ENCODE assay signal across 30 cellular contexts in genomic region chr6:129628101-129628815, GRCh38.
DNase-seq lines count a peak whose midpoint lies in the region; ATAC-seq, FAIRE-seq and TF ChIP-seq lines count a peak whose summit lies in the region.
"Had no signal": no experiment of that assay in that cellular context is flagged by ENCODE, and none has a peak within 500 bp of the region (broad histone marks: within the 10 kb centered on the region; RNA-seq: fewer than 3 reads in every experiment).

No MANE protein-coding gene starts in this region.

- no peak overlapping the region for H3K9ac ChIP-seq in HepG2 (ENCODE audit: insufficient read depth, low read depth, low read length)
- no peak overlapping the region for H3K9ac ChIP-seq in H1 (replicated peaks in 1 of 4; ENCODE audit: extremely low read depth in 1 of 4, low read depth in 3 of 4, low read length in 3 of 4)

- POLR2A ChIA-PET in HepG2 (lab: Yijun Ruan, JAX) = no interaction called here
- POLR2A ChIA-PET in H1 (lab: Charles Lee; ENCODE audit: partially characterized antibody) = no interaction called here

- no peak overlapping the region for H2BK120ac ChIP-seq in H1 (replicated peaks; ENCODE audit: low read depth, low read length)

- no peak overlapping the region for H2BK20ac ChIP-seq in H1 (ENCODE audit: low read length)

- H3K36me3 ChIP-seq in HepG2 (replicated peaks in 1 of 2; ENCODE audit: control insufficient read depth in 1 of 2, insufficient read depth in 2 of 2, low read length in 2 of 2) = peaks cover 17 to 60% of the 10 kb centered on the region in 2 experiments
- H3K36me3 ChIP-seq in right lobe of liver = no peaks in the 10 kb centered on the region
- no peaks in the 10 kb centered on the region for H3K36me3 ChIP-seq in H1 (ENCODE audit: control insufficient read depth in 2 of 4, insufficient read depth in 4 of 4, low read length in 3 of 4)
- peaks cover 6% of the 10 kb centered on the region for H3K36me3 ChIP-seq in suprapubic skin

- H4K8ac ChIP-seq in H1 (ENCODE audit: extremely low read depth, insufficient read depth, low read length) = no peak overlapping the region

- ATAC-seq in HepG2 = no peak
- ATAC-seq in right lobe of liver = no peak
- no peak for ATAC-seq in HG03045 (IDR thresholded peaks at IDR 0.05; ENCODE audit: unreplicated experiment)
- no peak for ATAC-seq in natural killer cell
- ATAC-seq: CD8-positive, alpha-beta T cell; GM12878; GM23338 had no signal

- TF ChIP-seq POLR2A in HepG2 (IDR thresholded peaks at IDR 0.05; ENCODE audit: insufficient read depth in 1 of 2, low read depth in 2 of 2, low read length in 2 of 2) = no peak
- TF ChIP-seq POLR2A in right lobe of liver (IDR thresholded peaks at IDR 0.05) = no peak
- no peak for TF ChIP-seq POLR2A in H1 (IDR thresholded peaks at IDR 0.05; ENCODE audit: control extremely low read depth in 1 of 2, low read depth in 2 of 2, low read length in 2 of 2)
- TF ChIP-seq POLR2A in suprapubic skin (IDR thresholded peaks at IDR 0.05) = no peak

- no peak overlapping the region for H4K91ac ChIP-seq in H1 (replicated peaks; ENCODE audit: insufficient read length, low read length)

- H3K9me3 ChIP-seq in HepG2 (ENCODE audit: low read length) (no peaks in the 10 kb centered on the region), right lobe of liver (no peaks in the 10 kb centered on the region), H1 (ENCODE audit: insufficient read depth in 2 of 2, low read depth in 1 of 2, low read length in 1 of 2) (no peaks in the 10 kb centered on the region), suprapubic skin (no peaks in the 10 kb centered on the region)
- H3K9me3 ChIP-seq: Caco-2, MG63 had no signal

- no peak overlapping the region for H3K56ac ChIP-seq in H1 (replicated peaks; ENCODE audit: insufficient read length, low read depth, low read length)

- H3K23ac ChIP-seq in H1 (ENCODE audit: insufficient read length) = no peak overlapping the region

- 98% methylated on average over 2 of the region's 2 CpGs for WGBS in HepG2 (ENCODE audit: low lambda C conversion rate)
- 92% methylated on average over 2 of the region's 2 CpGs for WGBS in right lobe of liver (ENCODE audit: insufficient coverage, low coverage, low lambda C conversion rate, missing lambda C conversion rate)
- 90% methylated on average over 2 of the region's 2 CpGs; no CpG with 5 or more reads in 1 of the 2 experiments for WGBS in H1 (ENCODE audit: extremely low coverage in 1 of 2, insufficient coverage in 1 of 2, insufficient read length in 1 of 2, insufficient replicate concordance in 2 of 2, low coverage in 1 of 2, low lambda C conversion rate in 2 of 2, missing lambda C conversion rate in 1 of 2), 2 experiments
- 79% methylated on average over 2 of the region's 2 CpGs for WGBS in suprapubic skin

- H3K23me2 ChIP-seq in H1 (ENCODE audit: low read depth, low read length) = no peaks in the 10 kb centered on the region

- H3K4me2 ChIP-seq in HepG2 (ENCODE audit: low read depth, low read length) = no peak overlapping the region
- no peak overlapping the region for H3K4me2 ChIP-seq in H1 (ENCODE audit: insufficient read depth in 1 of 2, low read depth in 2 of 2, low read length in 2 of 2)
- H3K4me2 ChIP-seq: GM23338 had no signal

- H3K4me1 Mint-ChIP-seq in natural killer cell = no peaks in the 10 kb centered on the region
- H3K4me1 Mint-ChIP-seq: B cell had no signal

- BruUV-seq in HepG2 (replicated peaks; lab: Mats Ljungman, UMichigan) = no TSS peak

- no peak overlapping the region for H4K5ac ChIP-seq in H1 (ENCODE audit: insufficient read length, low read depth, low read length)

- H3K79me2 ChIP-seq in HepG2 (ENCODE audit: insufficient read depth, low read length) = no peaks in the 10 kb centered on the region
- no peaks in the 10 kb centered on the region for H3K79me2 ChIP-seq in H1 (ENCODE audit: control insufficient read depth in 1 of 2, insufficient read depth in 2 of 2, low read length in 2 of 2)

- no peaks in the 10 kb centered on the region for H3K27me3 Mint-ChIP-seq in natural killer cell (ENCODE audit: low read depth in 2 of 2)
- H3K27me3 Mint-ChIP-seq: B cell had no signal

- H3K4me3 ChIP-seq in HepG2 (replicated peaks in 1 of 3; ENCODE audit: insufficient read depth in 1 of 3, low read depth in 2 of 3, low read length in 3 of 3) (no peak overlapping the region), right lobe of liver (no peak overlapping the region), H1 (ENCODE audit: extremely low read depth in 1 of 4, insufficient read depth in 2 of 4, low read depth in 3 of 4, low read length in 4 of 4) (no peak overlapping the region), suprapubic skin (no peak overlapping the region)
- H3K4me3 ChIP-seq: GM12878, GM23338, MG63 had no signal

- TF ChIP-seq EP300 in HepG2 (IDR thresholded peaks at IDR 0.05; ENCODE audit: low read depth in 2 of 2, low read length in 2 of 2) = no peak
- TF ChIP-seq EP300 in HepG2 (CRISPR knock-in tag; IDR thresholded peaks at IDR 0.05; ENCODE audit: borderline replicate concordance) = no peak
- no peak for TF ChIP-seq EP300 in H1 (IDR thresholded peaks at IDR 0.05; ENCODE audit: borderline replicate concordance in 1 of 2, low read depth in 2 of 2, low read length in 2 of 2)
- no peak for TF ChIP-seq EP300 in suprapubic skin (IDR thresholded peaks at IDR 0.05)

- no peaks in the 10 kb centered on the region for H3K36me3 Mint-ChIP-seq in natural killer cell
- H3K36me3 Mint-ChIP-seq: CD8-positive, alpha-beta T cell had no signal

- TF ChIP-seq RAD21 in HepG2 (CRISPR knock-in tag; IDR thresholded peaks at IDR 0.05) (no peak), H1 (IDR thresholded peaks at IDR 0.05 in 1 of 2, conservative IDR thresholded peaks at IDR 0.05 in 1 of 2; ENCODE audit: low read depth in 2 of 2, low read length in 2 of 2) (no peak)

- no peak overlapping the region for H3K4ac ChIP-seq in H1 (replicated peaks; ENCODE audit: insufficient read length, low read depth, low read length)

- CTCF ChIA-PET in HepG2 (lab: Yijun Ruan, JAX; ENCODE audit: low intra/inter-chr PET ratio, low total read pairs) (no interaction called here), H1 (lab: Charles Lee; ENCODE audit: partially characterized antibody) (interaction anchor here (1.3 kb wide), 1 partner anchor 31 kb away, joined by 3 read pairs; no protein-coding TSS in a partner anchor)

- H3K27me3 ChIP-seq in HepG2 (ENCODE audit: control insufficient read depth in 1 of 2, insufficient read depth in 2 of 2, low read length in 2 of 2) (no peaks in the 10 kb centered on the region), right lobe of liver (no peaks in the 10 kb centered on the region), H1 (replicated peaks in 1 of 4; ENCODE audit: control insufficient read depth in 3 of 4, extremely low read depth in 1 of 4, insufficient read depth in 3 of 4, low read length in 3 of 4) (no peaks in the 10 kb centered on the region), suprapubic skin (no peaks in the 10 kb centered on the region)
- H3K27me3 ChIP-seq: MG63 had no signal

- H3K9me3 Mint-ChIP-seq in natural killer cell = no peaks in the 10 kb centered on the region
- H3K9me3 Mint-ChIP-seq: CD8-positive, alpha-beta T cell; GM23338 had no signal

- H3K27ac ChIP-seq in HepG2 (ENCODE audit: extremely low read length, insufficient read depth, low read length) (no peak overlapping the region), right lobe of liver (no peak overlapping the region), H1 (ENCODE audit: low read depth, low read length) (no peak overlapping the region), suprapubic skin (peak overlapping the region; percentile 32)
- H3K27ac ChIP-seq: 22Rv1, C4-2B, HL-60 had no signal

- no peak overlapping the region for H2BK15ac ChIP-seq in H1 (ENCODE audit: low read length)

- H3K14ac ChIP-seq in H1 (ENCODE audit: insufficient read length) = no peak overlapping the region

- TF ChIP-seq CTCF in HepG2 (CRISPR knock-in tag; IDR thresholded peaks at IDR 0.05) (no peak), right lobe of liver (IDR thresholded peaks at IDR 0.05) (no peak), H1 (IDR thresholded peaks at IDR 0.05; ENCODE audit: control extremely low read depth in 1 of 3, insufficient read depth in 1 of 3, low read depth in 1 of 3, low read length in 3 of 3) (no peak), suprapubic skin (IDR thresholded peaks at IDR 0.05) (no peak), natural killer cell (IDR thresholded peaks at IDR 0.05) (no peak)

- intact Hi-C loops in HepG2 (cut with micrococcal nuclease; ENCODE audit: unreplicated experiment) = no loop called here
- intact Hi-C loops in right lobe of liver (cut with DNase I) = no loop called here
- intact Hi-C loops in natural killer cell (cut with micrococcal nuclease) = no loop called here

- H2AK5ac ChIP-seq in H1 (ENCODE audit: low read depth, low read length) = no peak overlapping the region

- no peak overlapping the region for H3K4me3 Mint-ChIP-seq in natural killer cell
- H3K4me3 Mint-ChIP-seq: B cell; CD8-positive, alpha-beta T cell; GM23338 had no signal

- no peaks in the 10 kb centered on the region for H3K79me1 ChIP-seq in H1 (ENCODE audit: low read depth, low read length)

- in situ Hi-C loops in HepG2 (cut with HindIII; ENCODE audit: extremely low pct_ligation_motif_present, low pct_unique_long_range_greater_than_20kb) = no loop called here

- no peak overlapping the region for H2AFZ ChIP-seq in HepG2 (ENCODE audit: low read length)
- H2AFZ ChIP-seq in H1 (ENCODE audit: low read length) = no peak overlapping the region
- H2AFZ ChIP-seq: GM23338 had no signal

- no peak overlapping the region for H2BK12ac ChIP-seq in H1 (ENCODE audit: low read depth, low read length)

- DNase-seq in HepG2 (ENCODE audit: low spot score) = no peak
- DNase-seq in right lobe of liver = no peak
- no peak for DNase-seq in H1 (ENCODE audit: low read depth in 1 of 2, low spot score in 2 of 2)
- peak; percentile 62 for DNase-seq in medulla oblongata (ENCODE audit: extremely low spot score)
- no peak for DNase-seq in suprapubic skin (ENCODE audit: low spot score in 2 of 2)
- no peak for DNase-seq in stimulated activated CD4-positive, alpha-beta T cell treated with anti-CD3 and anti-CD28 coated beads, Interleukin-2, amount 100 ng/mL, for 24 hours
- no peak for DNase-seq in natural killer cell
- DNase-seq: Caco-2; CD8-positive, alpha-beta T cell; DMS79; EL; GDM1; HCEC 1CT; KG1; MG63; NCI-H1105 treated with DMSO at 0.1 percent for 48 hours; NCI-H2029; NCI-H446 treated with DMSO at 0.1 percent for 48 hours; NCI-H526; NCI-H82; NK-92 treated with Interleukin-12 subunit alpha and Interleukin-12 subunit beta, amount 100 ng/mL, for 24 hours; RPMI8226; SHP77 had no signal

- H3K27ac Mint-ChIP-seq in natural killer cell = peak overlapping the region in 1 of 2 donors; percentile 47
- H3K27ac Mint-ChIP-seq: B cell; CD8-positive, alpha-beta T cell; GM23338 had no signal

- H3K4me1 ChIP-seq in HepG2 (ENCODE audit: insufficient read depth, low read length) = peaks cover 19% of the 10 kb centered on the region
- H3K4me1 ChIP-seq in right lobe of liver = no peaks in the 10 kb centered on the region
- H3K4me1 ChIP-seq in H1 (replicated peaks in 1 of 4; ENCODE audit: control insufficient read depth in 3 of 4, insufficient read depth in 4 of 4, low read length in 3 of 4) = no peaks in the 10 kb centered on the region
- H3K4me1 ChIP-seq in suprapubic skin = peaks cover 3% of the 10 kb centered on the region
- H3K4me1 ChIP-seq: Caco-2 had no signal

- H2BK5ac ChIP-seq in H1 (ENCODE audit: low read depth, low read length) = no peak overlapping the region

- no peaks in the 10 kb centered on the region; the same call in 1 of the 2 replicates for H4K20me1 ChIP-seq in HepG2 (ENCODE audit: insufficient read depth, low read length)
- H4K20me1 ChIP-seq in H1 (replicated peaks in 1 of 2; ENCODE audit: control insufficient read depth in 1 of 2, insufficient read depth in 2 of 2, low read length in 2 of 2) = no peaks in the 10 kb centered on the region

- FAIRE-seq in HepG2 (lab: Jason Lieb, UNC) (no peak), H1 (lab: Jason Lieb, UNC) (no peak)
- FAIRE-seq: GM12878 had no signal

- no peak overlapping the region for H3K18ac ChIP-seq in H1 (ENCODE audit: extremely low read depth, low read length)

Comparison
In these comparisons a context has a peak if more than half of its experiments do, and no peak if none do; other contexts are left out.
1. Of the 41 proteins assayed by ChIP-seq in both HepG2 and H1: peak only in HepG2: none; only in H1: none; in both: CEBPB; in neither: 40.